In the genomic region with DNA sequence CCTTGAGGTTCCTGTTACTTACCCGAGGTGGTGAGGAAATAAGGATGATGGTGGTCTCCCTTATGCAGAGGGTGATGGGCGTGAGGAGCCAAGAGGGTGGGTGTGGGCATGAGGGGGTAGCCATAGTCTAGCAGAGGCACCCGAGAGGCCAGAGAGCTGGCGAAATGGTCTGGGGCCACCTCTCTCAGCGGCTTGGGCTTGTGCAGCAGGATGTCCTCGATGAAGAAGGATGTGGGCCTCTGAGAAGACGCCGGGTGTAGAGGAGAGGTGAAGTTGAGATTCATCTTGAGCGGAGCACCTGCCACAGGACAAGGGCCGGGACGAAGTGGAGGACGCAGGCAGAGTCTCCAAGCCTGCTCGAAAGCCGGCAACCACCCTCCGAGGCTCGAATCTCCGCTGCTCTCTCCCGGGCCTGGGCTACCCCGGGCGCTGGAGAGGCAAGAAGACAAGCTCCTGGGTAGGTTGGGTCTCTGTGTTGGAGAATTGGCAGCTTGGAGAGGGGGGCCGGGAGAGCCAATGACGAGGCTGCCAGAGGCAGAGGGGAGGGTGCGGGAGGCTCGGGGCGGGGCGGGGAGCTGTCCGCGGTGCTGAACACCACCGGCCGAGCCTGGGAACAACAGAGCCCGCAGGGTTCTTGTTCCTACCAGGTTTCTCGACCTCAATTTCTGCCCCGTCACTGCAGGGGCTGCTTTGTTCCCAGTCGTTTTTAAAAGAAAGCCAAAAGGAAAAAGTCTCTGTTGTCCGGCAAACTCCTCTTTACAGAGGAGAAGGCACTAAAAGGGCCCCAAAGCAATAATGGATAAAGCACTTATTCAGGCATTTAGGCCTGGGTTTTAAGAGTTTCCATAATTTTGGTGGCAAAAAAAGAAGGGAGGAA, we compare ENCODE assay signal across 8 cellular contexts. TPM values are rescaled to one million over a fixed set of nuclear protein-coding genes. Genes with fewer than 3 reads are reported as not detected.
DNase-seq lines count a peak whose midpoint lies in the region; ATAC-seq and TF ChIP-seq lines count a peak whose summit lies in the region.

A gene (minus strand): TSS at position 447 of the 877 bp plus-strand sequence. CDS start 163 bp downstream, at position 284.

- H3K36me3 ChIP-seq in right atrium auricular region, result no peaks in the 10 kb centered on the region

- H3K4me3 ChIP-seq in right atrium auricular region, result no peak within 1 kb of the TSS

- no peak within 1 kb of the TSS for H3K27ac ChIP-seq in right atrium auricular region

- intact Hi-C loops in Right ventricle myocardium inferior (cut with DNase I), result no loop called here

- H3K27me3 ChIP-seq in right atrium auricular region, result peaks cover 48 to 53% of the 10 kb centered on the region in 2 donors

- TF ChIP-seq CTCF in right atrium auricular region (IDR thresholded peaks at IDR 0.05), result no peak

- peak; percentile 53 for ATAC-seq in Right ventricle myocardium inferior
- no peak for ATAC-seq in GM19395 (IDR thresholded peaks at IDR 0.05; ENCODE audit: unreplicated experiment)

- H3K9me3 ChIP-seq in right atrium auricular region, result no peaks in the 10 kb centered on the region

- H3K4me1 ChIP-seq in right atrium auricular region, result peaks cover 0 to 27% of the 10 kb centered on the region in 2 donors

- no peak for DNase-seq in Right ventricle myocardium inferior (ENCODE audit: missing footprints)
- DNase-seq in right atrium auricular region (ENCODE audit: low spot score), result no peak
- DNase-seq in SW480 (ENCODE audit: low spot score), result peak; percentile 32
- DNase-seq in amniotic stem cell (lab: John Stamatoyannopoulos, UW), result peak; percentile 4
- DNase-seq in kidney glomerular epithelial cell (lab: John Stamatoyannopoulos, UW), result peak; percentile 15
- peak in 2 of 3 experiments; percentile 16 to 43 for DNase-seq in stimulated activated CD4-positive, alpha-beta T cell treated with anti-CD3 and anti-CD28 coated beads, TNF-alpha, amount 100 ng/mL, for 4 hours (ENCODE audit: low read depth in 3 of 3)
- no peak for DNase-seq in epidermal melanocyte (ENCODE audit: insufficient read length, low spot score)

RNA-seq across cellular contexts. Expression of the gene that starts here (rescaled TPM):
- total RNA-seq in Right ventricle myocardium inferior, result not detected
- not detected for total RNA-seq in right atrium auricular region

Comparison
In these comparisons a context has a peak if more than half of its experiments do, and no peak if none do; other contexts are left out.
1. Peak in ATAC-seq in Right ventricle myocardium inferior; RNA of the gene not detected or under 1 TPM.
2. DNase-seq: peak in SW480 (single experiment), amniotic stem cell (single experiment), kidney glomerular epithelial cell (single experiment) and stimulated activated CD4-positive, alpha-beta T cell treated with anti-CD3 and anti-CD28 coated beads, TNF-alpha, amount 100 ng/mL, for 4 hours (2 of 3); none in Right ventricle myocardium inferior (single experiment), right atrium auricular region (single experiment) and epidermal melanocyte (single experiment).